Comparison of ENCODE assay signal across 1 cellular context in genomic region chr1:203607169-203607873, GRCh38.
TF ChIP-seq lines count a peak whose summit lies in the region.

No MANE protein-coding gene starts in this region.

TF ChIP-seq in HEK293, 187 proteins besides CTCF, POLR2A, EP300 and RAD21 (continued from another document and continues in another):
- peak; percentile 22; the same call in 1 of the 2 replicates for TF ChIP-seq PRDM6 (tag by site-specific recombination; IDR thresholded peaks at IDR 0.05)
- TF ChIP-seq ZSCAN23 (tag by site-specific recombination; IDR thresholded peaks at IDR 0.05) = 0 out of 2 replicates have a peak, but pooled peaks have one; percentile 25
- no peak for TF ChIP-seq ZNF274 (IDR thresholded peaks at IDR 0.05; ENCODE audit: low read length)
- no peak for TF ChIP-seq ZNF274 (tag by site-specific recombination; IDR thresholded peaks at IDR 0.05; ENCODE audit: borderline replicate concordance)
- no peak for TF ChIP-seq WT1 (tag by site-specific recombination; IDR thresholded peaks at IDR 0.05)
- TF ChIP-seq ZNF518A (tag by site-specific recombination; conservative IDR thresholded peaks at IDR 0.05; ENCODE audit: low read depth) = no peak; the same call in 1 of the 2 replicates
- TF ChIP-seq ZBTB6 (tag by site-specific recombination; IDR thresholded peaks at IDR 0.05) = peak; percentile 82; the same call in 1 of the 2 replicates
- no peak for TF ChIP-seq ZNF354C (tag by site-specific recombination; IDR thresholded peaks at IDR 0.05; ENCODE audit: borderline replicate concordance, low read depth)
- TF ChIP-seq ZNF121 (tag by site-specific recombination; IDR thresholded peaks at IDR 0.05) = no peak
- no peak for TF ChIP-seq ZNF169 (tag by site-specific recombination; IDR thresholded peaks at IDR 0.05)
- no peak for TF ChIP-seq ZNF76 (tag by site-specific recombination; IDR thresholded peaks at IDR 0.05; ENCODE audit: borderline replicate concordance, low read depth)
- TF ChIP-seq IKZF3 (tag by site-specific recombination; IDR thresholded peaks at IDR 0.05) = no peak
- TF ChIP-seq TCF7L2 (IDR thresholded peaks at IDR 0.05; ENCODE audit: borderline replicate concordance, low read depth, low read length) = no peak
- TF ChIP-seq ZNF571 (tag by site-specific recombination; IDR thresholded peaks at IDR 0.05) = no peak
- no peak for TF ChIP-seq REPIN1 (tag by site-specific recombination; IDR thresholded peaks at IDR 0.05; ENCODE audit: low read depth)
- TF ChIP-seq ZEB2 (tag by site-specific recombination; IDR thresholded peaks at IDR 0.05) = peak; percentile 74
- TF ChIP-seq SCRT1 (tag by site-specific recombination; IDR thresholded peaks at IDR 0.05; ENCODE audit: borderline replicate concordance) = no peak
- no peak for TF ChIP-seq ZNF48 (tag by site-specific recombination; IDR thresholded peaks at IDR 0.05)
- TF ChIP-seq ZBTB44 (tag by site-specific recombination; IDR thresholded peaks at IDR 0.05) = no peak
- 0 out of 2 replicates have a peak, but pooled peaks have one; percentile 18 for TF ChIP-seq ZFHX2 (tag by site-specific recombination; conservative IDR thresholded peaks at IDR 0.05)
- peak; percentile 63; the same call in 1 of the 2 replicates for TF ChIP-seq ZBTB21 (tag by site-specific recombination; IDR thresholded peaks at IDR 0.05)
- TF ChIP-seq ZNF548 (tag by site-specific recombination; IDR thresholded peaks at IDR 0.05) = no peak
- TF ChIP-seq ZFP69B (tag by site-specific recombination; IDR thresholded peaks at IDR 0.05) = peak; percentile 50; the same call in 1 of the 2 replicates
- peak; percentile 88 for TF ChIP-seq PATZ1 (tag by site-specific recombination; IDR thresholded peaks at IDR 0.05)
- no peak for TF ChIP-seq ZNF211 (tag by site-specific recombination; IDR thresholded peaks at IDR 0.05; ENCODE audit: low read depth)
- no peak for TF ChIP-seq TSHZ1 (tag by site-specific recombination; IDR thresholded peaks at IDR 0.05; ENCODE audit: borderline replicate concordance)
- TF ChIP-seq ZNF146 (tag by site-specific recombination; IDR thresholded peaks at IDR 0.05) = no peak
- no peak for TF ChIP-seq BCL11B (tag by site-specific recombination; IDR thresholded peaks at IDR 0.05; ENCODE audit: low read depth)
- no peak for TF ChIP-seq SETDB1 (IDR thresholded peaks at IDR 0.05; ENCODE audit: insufficient read length, low read length)
- TF ChIP-seq ZNF664 (tag by site-specific recombination; IDR thresholded peaks at IDR 0.05) = no peak
- peak; percentile 35; the same call in 1 of the 2 replicates for TF ChIP-seq KLF1 (tag by site-specific recombination; IDR thresholded peaks at IDR 0.05)
- TF ChIP-seq ZNF174 (tag by site-specific recombination; IDR thresholded peaks at IDR 0.05) = no peak
- no peak for TF ChIP-seq ZBTB26 (tag by site-specific recombination; optimal IDR thresholded peaks at IDR 0.05)
- TF ChIP-seq ZNF23 (tag by site-specific recombination; IDR thresholded peaks at IDR 0.05; ENCODE audit: borderline replicate concordance) = no peak
- TF ChIP-seq KLF10 (tag by site-specific recombination; IDR thresholded peaks at IDR 0.05) = no peak
- TF ChIP-seq ZNF555 (tag by site-specific recombination; conservative IDR thresholded peaks at IDR 0.05) = no peak
- no peak for TF ChIP-seq HOXD13 (CRISPR knock-in tag; IDR thresholded peaks at IDR 0.05; ENCODE audit: borderline replicate concordance)
- TF ChIP-seq ZNF629 (tag by site-specific recombination; IDR thresholded peaks at IDR 0.05) = peak; percentile 78
- peak; percentile 45; the same call in 1 of the 2 replicates for TF ChIP-seq ZNF394 (tag by site-specific recombination; IDR thresholded peaks at IDR 0.05; ENCODE audit: borderline replicate concordance)
- TF ChIP-seq ZNF704 (tag by site-specific recombination; IDR thresholded peaks at IDR 0.05) = no peak
- peak; percentile 99 for TF ChIP-seq OSR2 (tag by site-specific recombination; IDR thresholded peaks at IDR 0.05)
- TF ChIP-seq ZNF138 (tag by site-specific recombination; IDR thresholded peaks at IDR 0.05; ENCODE audit: borderline replicate concordance) = no peak
- TF ChIP-seq ZXDB (tag by site-specific recombination; IDR thresholded peaks at IDR 0.05) = peak; percentile 63
- peak; percentile 92 for TF ChIP-seq SCRT2 (tag by site-specific recombination; IDR thresholded peaks at IDR 0.05)
- TF ChIP-seq ZNF175 (tag by site-specific recombination; IDR thresholded peaks at IDR 0.05) = no peak
- TF ChIP-seq GFI1B (tag by site-specific recombination; IDR thresholded peaks at IDR 0.05) = no peak
- TF ChIP-seq ZIC2 (tag by site-specific recombination; IDR thresholded peaks at IDR 0.05) = no peak
- TF ChIP-seq ZNF473 (tag by site-specific recombination; IDR thresholded peaks at IDR 0.05) = no peak
- TF ChIP-seq FEZF1 (tag by site-specific recombination; IDR thresholded peaks at IDR 0.05) = peak; percentile 41; the same call in 1 of the 2 replicates
- TF ChIP-seq ZNF391 (tag by site-specific recombination; IDR thresholded peaks at IDR 0.05; ENCODE audit: borderline replicate concordance, low read depth) = no peak
- TF ChIP-seq ZNF302 (tag by site-specific recombination; IDR thresholded peaks at IDR 0.05; ENCODE audit: low read depth) = no peak
- TF ChIP-seq ZNF621 (tag by site-specific recombination; IDR thresholded peaks at IDR 0.05) = no peak
